9 cellular contexts compared by ENCODE assay signal in genomic region chr15:32396522-32396921, GRCh38. TPM values are rescaled to one million over a fixed set of nuclear protein-coding genes. Genes with fewer than 3 reads are reported as not detected.
DNase-seq lines count a peak whose midpoint lies in the region; ATAC-seq and TF ChIP-seq lines count a peak whose summit lies in the region.
"Not testable (repeated sequence)": the region's sequence is repeated elsewhere in the genome, so short reads cannot be mapped to it uniquely, and the experiment has no call there.
"Had no signal": no experiment of that assay in that cellular context is flagged by ENCODE, and none has a peak within 500 bp of the region (broad histone marks: within the 10 kb centered on the region; RNA-seq: fewer than 3 reads in every experiment).

No MANE protein-coding gene starts in this region.

- not testable (repeated sequence) for H3K27me3 ChIP-seq in RWPE2 (ENCODE audit: insufficient read depth, poor library complexity, severe bottlenecking); dorsolateral prefrontal cortex; right cardiac atrium (ENCODE audit: control insufficient read depth, insufficient read depth)

- not testable (repeated sequence) for H3K9me3 ChIP-seq in RWPE2 (ENCODE audit: severe bottlenecking); right cardiac atrium (ENCODE audit: control insufficient read depth, low read length)

- not testable (repeated sequence) for H3K36me3 ChIP-seq in RWPE2 (ENCODE audit: low read depth)

- ATAC-seq in RWPE2 (ENCODE audit: low read depth); right cardiac atrium: not testable (repeated sequence)

- H3K4me3 ChIP-seq in RWPE2 (ENCODE audit: severe bottlenecking); dorsolateral prefrontal cortex; right cardiac atrium (ENCODE audit: low read length): not testable (repeated sequence)

- not testable (repeated sequence) for H3K4me1 ChIP-seq in RWPE2 (ENCODE audit: insufficient read depth, poor library complexity, severe bottlenecking); right cardiac atrium (ENCODE audit: control insufficient read depth, insufficient read depth, low read length)

- TF ChIP-seq CTCF in RWPE2 (IDR thresholded peaks at IDR 0.05; ENCODE audit: poor library complexity, severe bottlenecking); dorsolateral prefrontal cortex (IDR thresholded peaks at IDR 0.05 in 54 of 56, conservative IDR thresholded peaks at IDR 0.05 in 2 of 56; ENCODE audit: low read depth in 1 of 56, partially characterized antibody in 56 of 56): not testable (repeated sequence)

- H3K27ac ChIP-seq in RWPE2 (ENCODE audit: poor library complexity, severe bottlenecking); dorsolateral prefrontal cortex; right cardiac atrium (ENCODE audit: low read length): not testable (repeated sequence)

- WGBS in right cardiac atrium, result 79% methylated on average over 3 of the region's 8 CpGs

- DNase-seq in RWPE2 (ENCODE audit: low spot score) (peak; percentile 45), dorsolateral prefrontal cortex (peak in 6 of 10 donors; percentile 10 to 42 (median 31)), right cardiac atrium (peak in 2 of 3 donors; percentile 12 to 18), posterior vena cava (ENCODE audit: low spot score) (peak; percentile 19)

- intact Hi-C loops in dorsolateral prefrontal cortex (cut with DNase I); right cardiac atrium (cut with DNase I); posterior vena cava (cut with DNase I): not testable (repeated sequence)

RNA-seq across cellular contexts. Expression of gene GOLGA8K, which starts 6.6 kb away (rescaled TPM):
- total RNA-seq in dorsolateral prefrontal cortex (1 to 10 TPM in 69 of 120 experiments, under 1 TPM in 34, not detected in 17; 0.38 to 4.6 (median 1.4) TPM), right cardiac atrium (1 to 10 TPM in 1 of 4 donors, under 1 TPM in 2, not detected in 1; 0.31 to 1.5 (median 0.34) TPM), posterior vena cava (1 to 10 TPM; 1.2 to 3.2 TPM)
- 0.50 TPM for polyA plus RNA-seq in right cardiac atrium
- total RNA-seq: A673; Caco-2; Calu3; CD8-positive, alpha-beta T cell had no signal
- polyA plus RNA-seq: AG04450 had no signal

RNA-seq across cellular contexts. Expression of gene GOLGA8O, which starts 58.9 kb away (rescaled TPM):
- total RNA-seq in dorsolateral prefrontal cortex, result 10 to 100 TPM in 6 of 120 experiments, 1 to 10 TPM in 101, under 1 TPM in 2, not detected in 11; 0.71 to 13.4 (median 3.8) TPM
- 1 to 10 TPM in 2 of 4 donors, under 1 TPM in 2; 0.47 to 2.4 (median 1.2) TPM for total RNA-seq in right cardiac atrium
- 1.00 TPM for polyA plus RNA-seq in right cardiac atrium
- total RNA-seq in posterior vena cava, result 1 to 10 TPM; 1.5 to 2.0 TPM
- total RNA-seq: A673, Caco-2, Calu3 had no signal
- polyA plus RNA-seq: AG04450 had no signal
